Comparison of ENCODE assay signal across 19 cellular contexts in genomic region chr19:19426216-19426615, GRCh38. TPM values are rescaled to one million over a fixed set of nuclear protein-coding genes. Genes with fewer than 3 reads are reported as not detected.
A peak's percentile ranks its signal among the peaks of the same experiment; 100 is the strongest.
DNase-seq lines count a peak whose midpoint lies in the region; ATAC-seq, FAIRE-seq and TF ChIP-seq lines count a peak whose summit lies in the region.
"Had no signal": no experiment of that assay in that cellular context is flagged by ENCODE, and none has a peak within 500 bp of the region (broad histone marks: within the 10 kb centered on the region; RNA-seq: fewer than 3 reads in every experiment).

No MANE protein-coding gene starts in this region.

- H3K4me1 ChIP-seq in CD8-positive, alpha-beta memory T cell (ENCODE audit: insufficient read depth, low read length), result peaks cover 78% of the 10 kb centered on the region
- peaks cover 9% of the 10 kb centered on the region for H3K4me1 ChIP-seq in astrocyte (ENCODE audit: insufficient read depth, low read length)
- H3K4me1 ChIP-seq in neural progenitor cell, result peaks cover 18% of the 10 kb centered on the region
- H3K4me1 ChIP-seq: BE2C, SJSA1 had no signal

- no peaks in the 10 kb centered on the region for H3K9me3 Mint-ChIP-seq in activated T-cell treated with anti-CD3 and anti-CD28 coated beads, Interleukin-2, amount 50 U/mL, for 72 hours
- no peaks in the 10 kb centered on the region for H3K9me3 Mint-ChIP-seq in CD8-positive, alpha-beta memory T cell
- H3K9me3 Mint-ChIP-seq in astrocyte (ENCODE audit: unreplicated experiment), result no peaks in the 10 kb centered on the region
- no peaks in the 10 kb centered on the region for H3K9me3 Mint-ChIP-seq in neural progenitor cell
- H3K9me3 Mint-ChIP-seq in progenitor cell of endocrine pancreas (ENCODE audit: low read depth), result no peaks in the 10 kb centered on the region
- H3K9me3 Mint-ChIP-seq in glutamatergic neuron (ENCODE audit: unreplicated experiment), result peaks cover 15% of the 10 kb centered on the region
- H3K9me3 Mint-ChIP-seq: H9 had no signal

- no peak overlapping the region for H2AFZ ChIP-seq in astrocyte (ENCODE audit: low read depth, low read length)
- H2AFZ ChIP-seq in neural progenitor cell (replicated peaks), result no peak overlapping the region

- H3K36me3 ChIP-seq in CD8-positive, alpha-beta memory T cell (ENCODE audit: insufficient read depth, low read length), result peaks cover 4% of the 10 kb centered on the region
- H3K36me3 ChIP-seq in astrocyte (ENCODE audit: insufficient read depth, low read length), result no peaks in the 10 kb centered on the region
- H3K36me3 ChIP-seq in neural progenitor cell, result no peaks in the 10 kb centered on the region

- peaks cover 54% of the 10 kb centered on the region for H3K4me1 Mint-ChIP-seq in activated T-cell treated with anti-CD3 and anti-CD28 coated beads, Interleukin-2, amount 50 U/mL, for 72 hours (ENCODE audit: low read depth)
- peaks cover 80 to 99% (median 93%) of the 10 kb centered on the region in 3 donors for H3K4me1 Mint-ChIP-seq in CD8-positive, alpha-beta memory T cell
- H3K4me1 Mint-ChIP-seq in astrocyte (ENCODE audit: low read depth, unreplicated experiment) (peaks cover 23% of the 10 kb centered on the region), neural progenitor cell (peaks cover 11% of the 10 kb centered on the region), progenitor cell of endocrine pancreas (ENCODE audit: low read depth) (peaks cover 1% of the 10 kb centered on the region), glutamatergic neuron (ENCODE audit: low read depth, unreplicated experiment) (peaks cover 37% of the 10 kb centered on the region)

- H3K9me3 ChIP-seq in CD8-positive, alpha-beta memory T cell (ENCODE audit: low read length), result no peaks in the 10 kb centered on the region
- H3K9me3 ChIP-seq in astrocyte (ENCODE audit: insufficient read depth, low read depth, low read length) (no peaks in the 10 kb centered on the region), neural progenitor cell (ENCODE audit: low read depth) (no peaks in the 10 kb centered on the region)
- H3K9me3 ChIP-seq: BE2C, SJSA1 had no signal

- H3K4me3 Mint-ChIP-seq in activated T-cell treated with anti-CD3 and anti-CD28 coated beads, Interleukin-2, amount 50 U/mL, for 72 hours, result no peak overlapping the region
- H3K4me3 Mint-ChIP-seq in CD8-positive, alpha-beta memory T cell, result peak overlapping the region in 1 of 7 donors; percentile 36
- no peak overlapping the region for H3K4me3 Mint-ChIP-seq in astrocyte (ENCODE audit: unreplicated experiment)
- no peak overlapping the region for H3K4me3 Mint-ChIP-seq in neural progenitor cell
- H3K4me3 Mint-ChIP-seq in progenitor cell of endocrine pancreas (ENCODE audit: low read depth), result no peak overlapping the region
- H3K4me3 Mint-ChIP-seq in glutamatergic neuron (ENCODE audit: unreplicated experiment), result no peak overlapping the region
- H3K4me3 Mint-ChIP-seq: H9 had no signal

- no peak for FAIRE-seq in astrocyte (lab: Jason Lieb, UNC)
- FAIRE-seq: HTR-8/SVneo had no signal

- ATAC-seq in activated T-cell treated with anti-CD3 and anti-CD28 coated beads, Interleukin-2, amount 50 U/mL, for 72 hours (replicated peaks in 1 of 2), result no peak

- H3K27ac Mint-ChIP-seq in activated T-cell treated with anti-CD3 and anti-CD28 coated beads, Interleukin-2, amount 50 U/mL, for 72 hours, result peak overlapping the region; percentile 19
- peak overlapping the region in 6 of 8 donors; percentile 10 to 66 (median 49) for H3K27ac Mint-ChIP-seq in CD8-positive, alpha-beta memory T cell
- H3K27ac Mint-ChIP-seq in astrocyte (ENCODE audit: unreplicated experiment), result peak overlapping the region; percentile 34
- H3K27ac Mint-ChIP-seq in neural progenitor cell, result no peak overlapping the region
- H3K27ac Mint-ChIP-seq in progenitor cell of endocrine pancreas, result no peak overlapping the region
- H3K27ac Mint-ChIP-seq in glutamatergic neuron (ENCODE audit: unreplicated experiment), result no peak overlapping the region

- peaks cover 99% of the 10 kb centered on the region for H3K79me2 ChIP-seq in astrocyte (ENCODE audit: insufficient read depth, low read length)
- H3K79me2 ChIP-seq in neural progenitor cell (ENCODE audit: low read depth), result peaks cover 100% of the 10 kb centered on the region

- no peak for TF ChIP-seq CTCF in astrocyte (IDR thresholded peaks at IDR 0.05; ENCODE audit: insufficient read depth, low read depth, low read length)
- TF ChIP-seq CTCF in neural progenitor cell (IDR thresholded peaks at IDR 0.05), result no peak
- no peak for TF ChIP-seq CTCF in GM20000 (IDR thresholded peaks at IDR 0.05; ENCODE audit: extremely low read depth, missing control alignments)
- TF ChIP-seq CTCF in progenitor cell of endocrine pancreas (IDR thresholded peaks at IDR 0.05; ENCODE audit: unreplicated experiment), result no peak
- TF ChIP-seq CTCF in glutamatergic neuron (IDR thresholded peaks at IDR 0.05; ENCODE audit: partially characterized antibody, unreplicated experiment), result no peak

- no peaks in the 10 kb centered on the region for H3K27me3 ChIP-seq in CD8-positive, alpha-beta memory T cell (ENCODE audit: insufficient read depth, low read length, poor library complexity, severe bottlenecking)
- H3K27me3 ChIP-seq in astrocyte (ENCODE audit: insufficient read depth, low read length), result no peaks in the 10 kb centered on the region
- H3K27me3 ChIP-seq in neural progenitor cell, result no peaks in the 10 kb centered on the region
- H3K27me3 ChIP-seq: BE2C, SJSA1 had no signal

- POLR2A ChIA-PET in CD8-positive, alpha-beta memory T cell (lab: Charles Lee), result no interaction called here

- H3K27me3 Mint-ChIP-seq in activated T-cell treated with anti-CD3 and anti-CD28 coated beads, Interleukin-2, amount 50 U/mL, for 72 hours (ENCODE audit: low read depth), result no peaks in the 10 kb centered on the region
- no peaks in the 10 kb centered on the region for H3K27me3 Mint-ChIP-seq in CD8-positive, alpha-beta memory T cell
- H3K27me3 Mint-ChIP-seq in astrocyte (ENCODE audit: low read depth, unreplicated experiment) (no peaks in the 10 kb centered on the region), neural progenitor cell (ENCODE audit: insufficient read depth, low read depth) (no peaks in the 10 kb centered on the region), progenitor cell of endocrine pancreas (no peaks in the 10 kb centered on the region), glutamatergic neuron (ENCODE audit: unreplicated experiment) (peaks cover 19% of the 10 kb centered on the region)

- H3K9ac ChIP-seq in astrocyte (ENCODE audit: low read length), result no peak overlapping the region
- H3K9ac ChIP-seq in neural progenitor cell, result no peak overlapping the region

- no peak for DNase-seq in activated T-cell treated with anti-CD3 and anti-CD28 coated beads, Interleukin-2, amount 50 U/mL, for 72 hours
- no peak for DNase-seq in activated T-cell treated with anti-CD3 and anti-CD28 coated beads, Interleukin-2, amount 50 U/mL, for 1 hour
- no peak for DNase-seq in CD8-positive, alpha-beta memory T cell
- DNase-seq in astrocyte (ENCODE audit: low read depth), result no peak
- DNase-seq in neural progenitor cell (ENCODE audit: low spot score), result no peak
- DNase-seq in GM20000 (ENCODE audit: low spot score), result no peak
- no peak for DNase-seq in progenitor cell of endocrine pancreas (ENCODE audit: low spot score, unreplicated experiment)
- DNase-seq in glutamatergic neuron, result no peak
- DNase-seq: BE2C, DMS 273 treated with DMSO at 0.1 percent for 48 hours, DND-41, H9, IMR-90, NCI-H1436, NCI-H2029, NCI-H345, NCI-H526 had no signal

- H3F3A ChIP-seq in neural progenitor cell (ENCODE audit: low read depth), result no peaks in the 10 kb centered on the region

- CTCF ChIA-PET in CD8-positive, alpha-beta memory T cell (lab: Charles Lee), result interaction anchor here (1.9 kb wide), 1 partner anchor 9 kb away, joined by 5 read pairs; no protein-coding TSS in a partner anchor

- H4K20me1 ChIP-seq in astrocyte (ENCODE audit: insufficient read depth, low read length) (peaks cover 99% of the 10 kb centered on the region), neural progenitor cell (ENCODE audit: low read depth) (peaks cover 92% of the 10 kb centered on the region)

- H3K4me3 ChIP-seq in CD8-positive, alpha-beta memory T cell (ENCODE audit: low read length), result no peak overlapping the region
- H3K4me3 ChIP-seq in astrocyte (ENCODE audit: insufficient read depth, low read depth, low read length) (no peak overlapping the region), neural progenitor cell (no peak overlapping the region)
- H3K4me3 ChIP-seq: SJSA1 had no signal

- no peak overlapping the region for H3K4me2 ChIP-seq in astrocyte (ENCODE audit: low read length)
- no peak overlapping the region for H3K4me2 ChIP-seq in neural progenitor cell

- no peak overlapping the region for H3K27ac ChIP-seq in CD8-positive, alpha-beta memory T cell (ENCODE audit: low read depth, low read length)
- H3K27ac ChIP-seq in astrocyte (ENCODE audit: low read depth, low read length) (no peak overlapping the region), neural progenitor cell (peak overlapping the region; percentile 20)
- H3K27ac ChIP-seq: SJSA1 had no signal

- H3K36me3 Mint-ChIP-seq in activated T-cell treated with anti-CD3 and anti-CD28 coated beads, Interleukin-2, amount 50 U/mL, for 72 hours (ENCODE audit: insufficient read depth in 2 of 2), result peaks cover 0 to 5% of the 10 kb centered on the region in 2 donors
- peaks cover 0 to 29% (median 0%) of the 10 kb centered on the region in 3 donors for H3K36me3 Mint-ChIP-seq in CD8-positive, alpha-beta memory T cell
- H3K36me3 Mint-ChIP-seq in astrocyte (ENCODE audit: low read depth, unreplicated experiment), result peaks cover 5% of the 10 kb centered on the region
- H3K36me3 Mint-ChIP-seq in neural progenitor cell, result peaks cover 16% of the 10 kb centered on the region
- H3K36me3 Mint-ChIP-seq in progenitor cell of endocrine pancreas (ENCODE audit: insufficient read depth), result no peaks in the 10 kb centered on the region
- H3K36me3 Mint-ChIP-seq in glutamatergic neuron (ENCODE audit: unreplicated experiment), result peaks cover 6% of the 10 kb centered on the region

RNA-seq across cellular contexts. Expression of gene GATAD2A, which starts 20.7 kb away (rescaled TPM):
- total RNA-seq in activated T-cell treated with anti-CD3 and anti-CD28 coated beads, Interleukin-2, amount 50 U/mL, for 72 hours, result 100 to 1,000 TPM; 100 to 126 TPM
- total RNA-seq in CD8-positive, alpha-beta memory T cell, result 100 to 1,000 TPM; 176 to 182 TPM
- polyA plus RNA-seq in CD8-positive, alpha-beta memory T cell, result 46.9 TPM
- total RNA-seq in astrocyte (143 and 163 TPM in 2 replicates), neural progenitor cell (ENCODE audit: low replicate concordance) (37.9 and 49.8 TPM in 2 replicates), progenitor cell of endocrine pancreas (91.0 and 98.7 TPM in 2 replicates), glutamatergic neuron (ENCODE audit: unreplicated experiment) (203 TPM)

Comparison
In these comparisons a context has a peak if more than half of its experiments do, and no peak if none do; other contexts are left out.
1. H3K27ac Mint-ChIP-seq: peak in activated T-cell treated with anti-CD3 and anti-CD28 coated beads, Interleukin-2, amount 50 U/mL, for 72 hours (single experiment), CD8-positive, alpha-beta memory T cell (6 of 8) and astrocyte (single experiment); none in neural progenitor cell (single experiment), progenitor cell of endocrine pancreas (single experiment) and glutamatergic neuron (single experiment).